In the genomic region with DNA sequence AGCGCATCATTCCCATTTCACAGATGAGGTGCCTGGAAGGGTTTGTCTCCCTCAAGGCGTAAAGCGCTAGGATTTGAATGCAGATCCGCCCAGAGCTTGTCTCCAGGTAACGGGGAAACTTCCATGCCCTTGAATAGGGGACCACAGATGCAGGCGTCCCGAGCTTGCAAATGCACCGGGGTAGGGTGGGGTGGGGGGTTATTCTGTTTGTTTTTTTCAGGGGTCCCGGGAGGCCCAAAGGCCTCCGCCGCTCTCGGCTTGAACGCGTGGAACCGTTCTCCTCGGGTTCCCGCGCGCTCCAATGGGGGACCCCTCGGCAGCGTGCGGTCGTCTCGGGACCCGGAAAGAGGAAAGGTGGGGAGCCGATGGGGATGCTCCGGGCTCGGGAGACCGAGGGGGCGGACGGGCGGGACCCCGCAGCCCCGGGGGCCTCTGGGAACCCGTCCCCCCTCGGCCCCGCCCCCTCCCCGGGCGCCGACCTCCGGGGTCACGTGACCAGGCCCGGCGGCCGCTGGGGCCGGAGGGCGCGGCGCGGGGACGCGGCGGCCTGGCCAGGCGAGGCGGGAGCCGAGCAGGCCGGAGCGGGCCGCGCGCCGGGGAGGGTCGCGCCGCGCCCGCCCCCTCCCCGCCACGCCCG, we compare ENCODE assay signal across 8 cellular contexts. TPM values are rescaled to one million over a fixed set of nuclear protein-coding genes. Genes with fewer than 3 reads are reported as not detected.
DNase-seq lines count a peak whose midpoint lies in the region; ATAC-seq and TF ChIP-seq lines count a peak whose summit lies in the region.

A gene (plus strand): TSS at position 490 of the 637 bp plus-strand sequence. CDS start 216 bp downstream, outside the sequence.

- H3K9ac ChIP-seq in mucosa of stomach (ENCODE audit: low read length) = peak within 1 kb of the TSS; percentile 80

- TF ChIP-seq CTCF in epithelial cell of proximal tubule (conservative IDR thresholded peaks at IDR 0.05; ENCODE audit: low read depth, low read length) (no peak), thoracic aorta (IDR thresholded peaks at IDR 0.05) (no peak)

- ATAC-seq in CD4-positive, CD25-positive, alpha-beta regulatory T cell (ENCODE audit: low read depth in 2 of 2) = peak; percentile 14 to 19
- peak; percentile 48 for ATAC-seq in GM21737 (IDR thresholded peaks at IDR 0.05; ENCODE audit: unreplicated experiment)
- ATAC-seq in thoracic aorta (ENCODE audit: insufficient number of reproducible peaks, low FRiP score, low read depth) = peak; percentile 8

- H3K27ac ChIP-seq in CD4-positive, CD25-positive, alpha-beta regulatory T cell (ENCODE audit: insufficient read depth, low read length, poor library complexity, severe bottlenecking) = peak within 1 kb of the TSS; percentile 74
- H3K27ac ChIP-seq in thoracic aorta = peak within 1 kb of the TSS; percentile 70 to 82

- no peaks in the 10 kb centered on the region for H3K27me3 ChIP-seq in CD4-positive, CD25-positive, alpha-beta regulatory T cell (ENCODE audit: control insufficient read depth, insufficient read depth, low read length)
- H3K27me3 ChIP-seq in mucosa of stomach (ENCODE audit: control insufficient read depth, insufficient read depth, low read length) (no peaks in the 10 kb centered on the region), thoracic aorta (replicated peaks; ENCODE audit: insufficient read depth) (no peaks in the 10 kb centered on the region)

- peaks cover 6% of the 10 kb centered on the region for H3K27me3 Mint-ChIP-seq in CD4-positive, CD25-positive, alpha-beta regulatory T cell

- peak within 1 kb of the TSS; percentile 67 for H3K4me3 ChIP-seq in CD4-positive, CD25-positive, alpha-beta regulatory T cell (ENCODE audit: low read depth, low read length)
- H3K4me3 ChIP-seq in epithelial cell of proximal tubule (ENCODE audit: low read depth, low read length) = peak within 1 kb of the TSS; percentile 71
- H3K4me3 ChIP-seq in mucosa of stomach (ENCODE audit: low read length) = peak within 1 kb of the TSS; percentile 40
- H3K4me3 ChIP-seq in thoracic aorta = peak within 1 kb of the TSS; percentile 95

- H3K36me3 Mint-ChIP-seq in CD4-positive, CD25-positive, alpha-beta regulatory T cell = no peaks in the 10 kb centered on the region

- H3K36me3 ChIP-seq in CD4-positive, CD25-positive, alpha-beta regulatory T cell (ENCODE audit: control insufficient read depth, insufficient read depth, low read length) = no peaks in the 10 kb centered on the region
- no peaks in the 10 kb centered on the region for H3K36me3 ChIP-seq in mucosa of stomach (ENCODE audit: control insufficient read depth, insufficient read depth, low read length)
- H3K36me3 ChIP-seq in thoracic aorta = no peaks in the 10 kb centered on the region

- peak within 1 kb of the TSS; percentile 89 to 96 (median 92) for H3K4me3 Mint-ChIP-seq in CD4-positive, CD25-positive, alpha-beta regulatory T cell

- H3K4me1 Mint-ChIP-seq in CD4-positive, CD25-positive, alpha-beta regulatory T cell = peaks cover under 1 to 47% (median 23%) of the 10 kb centered on the region in 4 donors

- DNase-seq in CD4-positive, CD25-positive, alpha-beta regulatory T cell = peak; percentile 23 to 51 (median 44)
- DNase-seq in NCI-H2196 treated with DMSO at 0.1 percent for 48 hours (lab: John Stamatoyannopoulos, UW; ENCODE audit: unreplicated experiment) (peak; percentile 50), epithelial cell of proximal tubule (ENCODE audit: low read depth) (no peak), thoracic aorta (ENCODE audit: low spot score) (no peak), GF-D8 (lab: John Stamatoyannopoulos, UW) (no peak)
- DNase-seq in activated CD8-positive, alpha-beta memory T cell treated with anti-CD3 and anti-CD28 coated beads, Interleukin-2, amount 50 U/mL, for 4 hours = peak; percentile 62

- peaks cover 34% of the 10 kb centered on the region for H3K4me1 ChIP-seq in CD4-positive, CD25-positive, alpha-beta regulatory T cell (ENCODE audit: control insufficient read depth, insufficient read depth, low read length, poor library complexity, severe bottlenecking)
- H3K4me1 ChIP-seq in mucosa of stomach (ENCODE audit: control insufficient read depth, insufficient read depth, low read length) = peaks cover 27% of the 10 kb centered on the region
- H3K4me1 ChIP-seq in thoracic aorta (ENCODE audit: control insufficient read depth in 1 of 2, low read depth in 2 of 2) = peaks cover 12 to 33% of the 10 kb centered on the region in 2 donors

- no peaks in the 10 kb centered on the region for H3K9me3 Mint-ChIP-seq in CD4-positive, CD25-positive, alpha-beta regulatory T cell

- peak within 1 kb of the TSS; percentile 90 to 92 (median 90) for H3K27ac Mint-ChIP-seq in CD4-positive, CD25-positive, alpha-beta regulatory T cell

- no peaks in the 10 kb centered on the region for H3K9me3 ChIP-seq in CD4-positive, CD25-positive, alpha-beta regulatory T cell (ENCODE audit: control insufficient read depth in 2 of 2, low read length in 2 of 2)
- no peaks in the 10 kb centered on the region for H3K9me3 ChIP-seq in mucosa of stomach (ENCODE audit: control insufficient read depth, low read length)
- no peaks in the 10 kb centered on the region for H3K9me3 ChIP-seq in thoracic aorta

RNA-seq across cellular contexts. Expression of the gene that starts here (rescaled TPM):
- 151 TPM for total RNA-seq in CD4-positive, CD25-positive, alpha-beta regulatory T cell
- polyA plus RNA-seq in CD4-positive, CD25-positive, alpha-beta regulatory T cell = 10 to 100 TPM; 43.2 to 61.7 (median 52.1) TPM
- total RNA-seq in epithelial cell of proximal tubule = 153 and 164 TPM in 2 replicates
- total RNA-seq in thoracic aorta = 100 to 1,000 TPM in 1 of 2 donors, 10 to 100 TPM in 1; 93.8 to 139 TPM

Comparison
In these comparisons a context has a peak if more than half of its experiments do, and no peak if none do; other contexts are left out.
1. DNase-seq: peak in CD4-positive, CD25-positive, alpha-beta regulatory T cell (3 of 3), NCI-H2196 treated with DMSO at 0.1 percent for 48 hours (single experiment) and activated CD8-positive, alpha-beta memory T cell treated with anti-CD3 and anti-CD28 coated beads, Interleukin-2, amount 50 U/mL, for 4 hours (single experiment); none in epithelial cell of proximal tubule (single experiment), thoracic aorta (single experiment) and GF-D8 (single experiment).
2. H3K4me3 ChIP-seq: peak in every context shown above with its lines; median percentile 95 in thoracic aorta; 71 in epithelial cell of proximal tubule; 67 in CD4-positive, CD25-positive, alpha-beta regulatory T cell; 40 in mucosa of stomach.
3. Peak in every context shown above with its lines, with median percentiles within 50 percentile points of each other: ATAC-seq.